ENCODE assay signal across 16 cellular contexts in the genomic region with DNA sequence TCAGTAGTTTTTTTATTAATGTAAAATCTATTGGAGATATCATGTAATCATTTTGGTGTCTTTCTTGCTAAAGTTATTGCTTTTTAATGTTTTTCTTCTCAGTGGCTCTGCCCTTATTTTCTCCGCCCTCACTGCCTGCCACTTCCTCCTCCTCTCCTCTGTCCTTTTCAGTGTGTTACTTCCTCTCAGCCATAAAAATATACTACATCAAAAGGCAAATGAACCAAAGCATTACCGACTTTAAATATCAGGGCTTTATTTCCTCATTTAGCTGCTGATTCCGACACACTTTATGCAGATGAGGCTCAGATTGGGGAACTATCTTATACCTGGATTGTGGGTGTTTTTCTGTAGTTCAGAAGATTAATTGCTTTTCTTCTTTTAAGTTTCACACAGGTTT.
DNase-seq lines count a peak whose midpoint lies in the region; ATAC-seq and TF ChIP-seq lines count a peak whose summit lies in the region.
"Had no signal": no experiment of that assay in that cellular context is flagged by ENCODE, and none has a peak within 500 bp of the region (broad histone marks: within the 10 kb centered on the region; RNA-seq: fewer than 3 reads in every experiment).

No MANE protein-coding gene starts in this region.

- intact Hi-C loops in activated T-helper 1 cell treated with anti-CD3 and anti-CD28 coated beads, Interleukin-12 subunit alpha, Interleukin-12 subunit beta, Interleukin-2, Interleukin-4 antibody, amounts not matched to agents 30 ng/mL and 10 ng/mL and 1 ng/mL, durations not matched to agents 14 hours and 24 hours and 36 hours (cut with micrococcal nuclease): no loop called here

- H3K4me3 ChIP-seq in NB4 (ENCODE audit: low read depth, low read length): no peak overlapping the region
- H3K4me3 ChIP-seq: Peyer's patch, thoracic aorta had no signal

- peaks cover 13% of the 10 kb centered on the region for H3K4me1 Mint-ChIP-seq in activated CD8-positive, alpha-beta memory T cell treated with anti-CD3 and anti-CD28 coated beads, Interleukin-2, amount 10 ng/mL, durations not matched to agents 7 days and 5 days
- peaks cover 17% of the 10 kb centered on the region for H3K4me1 Mint-ChIP-seq in activated T-helper 1 cell treated with anti-CD3 and anti-CD28 coated beads, Interleukin-12 subunit alpha, Interleukin-12 subunit beta, Interleukin-2, Interleukin-4 antibody, amounts not matched to agents 30 ng/mL and 10 ng/mL and 1 ng/mL, durations not matched to agents 14 hours and 24 hours and 36 hours (ENCODE audit: low read depth)
- peaks cover 10 to 46% of the 10 kb centered on the region in 2 donors for H3K4me1 Mint-ChIP-seq in stimulated activated naive B cell treated with anti-CD40 and anti-IgM and Interleukin-4, amounts not matched to agents 10 μg/mL and 1 μg/mL and 100 μg/mL, for 72 hours

- TF ChIP-seq POLR2A in NB4 (IDR thresholded peaks at IDR 0.05; ENCODE audit: extremely low read depth, insufficient read length): no peak

- H3K36me3 Mint-ChIP-seq in activated CD8-positive, alpha-beta memory T cell treated with anti-CD3 and anti-CD28 coated beads, Interleukin-2, amount 10 ng/mL, durations not matched to agents 7 days and 5 days: peaks cover 1% of the 10 kb centered on the region
- H3K36me3 Mint-ChIP-seq in activated T-helper 1 cell treated with anti-CD3 and anti-CD28 coated beads, Interleukin-12 subunit alpha, Interleukin-12 subunit beta, Interleukin-2, Interleukin-4 antibody, amounts not matched to agents 30 ng/mL and 10 ng/mL and 1 ng/mL, durations not matched to agents 14 hours and 24 hours and 36 hours (ENCODE audit: low read depth): peaks cover 3% of the 10 kb centered on the region
- H3K36me3 Mint-ChIP-seq in stimulated activated naive B cell treated with anti-CD40 and anti-IgM and Interleukin-4, amounts not matched to agents 10 μg/mL and 1 μg/mL and 100 μg/mL, for 72 hours: no peaks in the 10 kb centered on the region

- peak overlapping the region; percentile 11 for H3K27ac Mint-ChIP-seq in activated CD8-positive, alpha-beta memory T cell treated with anti-CD3 and anti-CD28 coated beads, Interleukin-2, amount 10 ng/mL, durations not matched to agents 7 days and 5 days
- H3K27ac Mint-ChIP-seq in activated T-helper 1 cell treated with anti-CD3 and anti-CD28 coated beads, Interleukin-12 subunit alpha, Interleukin-12 subunit beta, Interleukin-2, Interleukin-4 antibody, amounts not matched to agents 30 ng/mL and 10 ng/mL and 1 ng/mL, durations not matched to agents 14 hours and 24 hours and 36 hours: peak overlapping the region; percentile 55
- H3K27ac Mint-ChIP-seq in stimulated activated naive B cell treated with anti-CD40 and anti-IgM and Interleukin-4, amounts not matched to agents 10 μg/mL and 1 μg/mL and 100 μg/mL, for 72 hours: peak overlapping the region; percentile 4

- H3K4me3 Mint-ChIP-seq in activated CD8-positive, alpha-beta memory T cell treated with anti-CD3 and anti-CD28 coated beads, Interleukin-2, amount 10 ng/mL, durations not matched to agents 7 days and 5 days: no peak overlapping the region
- H3K4me3 Mint-ChIP-seq in activated T-helper 1 cell treated with anti-CD3 and anti-CD28 coated beads, Interleukin-12 subunit alpha, Interleukin-12 subunit beta, Interleukin-2, Interleukin-4 antibody, amounts not matched to agents 30 ng/mL and 10 ng/mL and 1 ng/mL, durations not matched to agents 14 hours and 24 hours and 36 hours: peak overlapping the region; percentile 9
- peak overlapping the region; percentile 14 to 48 for H3K4me3 Mint-ChIP-seq in stimulated activated naive B cell treated with anti-CD40 and anti-IgM and Interleukin-4, amounts not matched to agents 10 μg/mL and 1 μg/mL and 100 μg/mL, for 72 hours

- peaks cover 4% of the 10 kb centered on the region for H3K9me3 Mint-ChIP-seq in activated CD8-positive, alpha-beta memory T cell treated with anti-CD3 and anti-CD28 coated beads, Interleukin-2, amount 10 ng/mL, durations not matched to agents 7 days and 5 days (ENCODE audit: low read depth)
- peaks cover 3% of the 10 kb centered on the region for H3K9me3 Mint-ChIP-seq in activated T-helper 1 cell treated with anti-CD3 and anti-CD28 coated beads, Interleukin-12 subunit alpha, Interleukin-12 subunit beta, Interleukin-2, Interleukin-4 antibody, amounts not matched to agents 30 ng/mL and 10 ng/mL and 1 ng/mL, durations not matched to agents 14 hours and 24 hours and 36 hours
- no peaks in the 10 kb centered on the region for H3K9me3 Mint-ChIP-seq in stimulated activated naive B cell treated with anti-CD40 and anti-IgM and Interleukin-4, amounts not matched to agents 10 μg/mL and 1 μg/mL and 100 μg/mL, for 72 hours

- TF ChIP-seq CTCF in NB4 (IDR thresholded peaks at IDR 0.05; ENCODE audit: low read depth, low read length): no peak

- no peaks in the 10 kb centered on the region for H3K27me3 Mint-ChIP-seq in activated CD8-positive, alpha-beta memory T cell treated with anti-CD3 and anti-CD28 coated beads, Interleukin-2, amount 10 ng/mL, durations not matched to agents 7 days and 5 days
- no peaks in the 10 kb centered on the region for H3K27me3 Mint-ChIP-seq in activated T-helper 1 cell treated with anti-CD3 and anti-CD28 coated beads, Interleukin-12 subunit alpha, Interleukin-12 subunit beta, Interleukin-2, Interleukin-4 antibody, amounts not matched to agents 30 ng/mL and 10 ng/mL and 1 ng/mL, durations not matched to agents 14 hours and 24 hours and 36 hours (ENCODE audit: insufficient read depth)
- H3K27me3 Mint-ChIP-seq in stimulated activated naive B cell treated with anti-CD40 and anti-IgM and Interleukin-4, amounts not matched to agents 10 μg/mL and 1 μg/mL and 100 μg/mL, for 72 hours: no peaks in the 10 kb centered on the region

- peak; percentile 23 for ATAC-seq in activated CD8-positive, alpha-beta memory T cell treated with anti-CD3 and anti-CD28 coated beads, Interleukin-2, amount 10 ng/mL, durations not matched to agents 7 days and 5 days
- ATAC-seq in stimulated activated naive B cell treated with anti-CD40 and anti-IgM and Interleukin-4, amounts not matched to agents 10 μg/mL and 1 μg/mL and 100 μg/mL, for 72 hours (replicated peaks): peak; percentile 96 to 97
- ATAC-seq in GM21717 (IDR thresholded peaks at IDR 0.05; ENCODE audit: unreplicated experiment): no peak
- no peak for ATAC-seq in GM19397 (IDR thresholded peaks at IDR 0.05; ENCODE audit: unreplicated experiment)

- CTCF ChIA-PET in activated CD8-positive, alpha-beta memory T cell treated with anti-CD3 and anti-CD28 coated beads, Interleukin-2, amount 10 ng/mL, durations not matched to agents 7 days and 5 days (lab: Charles Lee): no interaction called here

- no peak for DNase-seq in activated CD8-positive, alpha-beta memory T cell treated with anti-CD3 and anti-CD28 coated beads, Interleukin-2, amount 10 ng/mL, durations not matched to agents 7 days and 5 days
- no peak for DNase-seq in activated CD8-positive, alpha-beta memory T cell treated with anti-CD3 and anti-CD28 coated beads for 24 hours
- DNase-seq in NB4 (ENCODE audit: low read depth): peak; percentile 26
- DNase-seq in activated T-helper 1 cell treated with anti-CD3 and anti-CD28 coated beads, Interleukin-12 subunit alpha, Interleukin-12 subunit beta, Interleukin-2, Interleukin-4 antibody, amounts not matched to agents 30 ng/mL and 10 ng/mL and 1 ng/mL, durations not matched to agents 14 hours and 24 hours and 36 hours (ENCODE audit: low spot score): no peak
- no peak for DNase-seq in stimulated activated naive B cell treated with anti-CD40 and anti-IgM and Interleukin-4, amounts not matched to agents 10 μg/mL and 1 μg/mL and 100 μg/mL, for 72 hours
- no peak for DNase-seq in foreskin melanocyte
- DNase-seq: brain microvascular endothelial cell; effector CD8-positive, alpha-beta T cell; islet precursor cell; NCI-H1048; Peyer's patch; small intestine; T-helper 9 cell had no signal

Comparison
In these comparisons a context has a peak if more than half of its experiments do, and no peak if none do; other contexts are left out.
1. ATAC-seq: peak in activated CD8-positive, alpha-beta memory T cell treated with anti-CD3 and anti-CD28 coated beads, Interleukin-2, amount 10 ng/mL, durations not matched to agents 7 days and 5 days (single experiment) and stimulated activated naive B cell treated with anti-CD40 and anti-IgM and Interleukin-4, amounts not matched to agents 10 μg/mL and 1 μg/mL and 100 μg/mL, for 72 hours (2 of 2); none in GM21717 (single experiment) and GM19397 (single experiment).
2. H3K27ac Mint-ChIP-seq: peak in every context shown above with its lines; median percentile 55 in activated T-helper 1 cell treated with anti-CD3 and anti-CD28 coated beads, Interleukin-12 subunit alpha, Interleukin-12 subunit beta, Interleukin-2, Interleukin-4 antibody, amounts not matched to agents 30 ng/mL and 10 ng/mL and 1 ng/mL, durations not matched to agents 14 hours and 24 hours and 36 hours; 11 in activated CD8-positive, alpha-beta memory T cell treated with anti-CD3 and anti-CD28 coated beads, Interleukin-2, amount 10 ng/mL, durations not matched to agents 7 days and 5 days; 4 in stimulated activated naive B cell treated with anti-CD40 and anti-IgM and Interleukin-4, amounts not matched to agents 10 μg/mL and 1 μg/mL and 100 μg/mL, for 72 hours.